ENCODE assay signal across 1 cellular context in the genomic region with DNA sequence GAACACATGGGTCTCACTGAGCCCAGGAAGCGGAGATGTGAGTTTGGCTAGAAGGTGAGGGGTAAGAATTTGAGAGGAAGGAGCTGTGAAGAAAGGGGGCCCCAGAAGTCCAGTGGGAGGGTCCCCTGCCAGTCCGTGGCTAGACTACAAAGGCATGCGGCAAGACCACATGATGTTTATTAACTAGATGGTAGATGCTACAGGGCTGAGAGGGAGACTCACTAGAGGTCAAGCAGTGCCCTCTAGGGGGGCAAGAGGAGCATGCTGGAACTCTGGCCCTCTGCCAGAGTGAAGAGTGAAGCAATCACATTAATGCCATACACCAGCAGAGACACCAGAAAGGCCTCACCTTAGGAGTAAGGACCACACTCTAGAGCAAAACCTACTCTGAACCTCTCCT.
TF ChIP-seq lines count a peak whose summit lies in the region.

No MANE protein-coding gene starts in this region.

TF ChIP-seq in K562, 482 proteins besides CTCF, POLR2A, EP300 and RAD21 (continued from another document and continues in another):
- TF ChIP-seq SMARCE1 (IDR thresholded peaks at IDR 0.05) = no peak
- TF ChIP-seq BDP1 (IDR thresholded peaks at IDR 0.05; ENCODE audit: insufficient read depth, insufficient read length) = no peak
- TF ChIP-seq ZNF398 (CRISPR knock-in tag; IDR thresholded peaks at IDR 0.05) = no peak
- no peak for TF ChIP-seq OTX1 (CRISPR knock-in tag; IDR thresholded peaks at IDR 0.05)
- no peak for TF ChIP-seq CBX1 (IDR thresholded peaks at IDR 0.05; ENCODE audit: low read depth)
- TF ChIP-seq, protein P1, sequence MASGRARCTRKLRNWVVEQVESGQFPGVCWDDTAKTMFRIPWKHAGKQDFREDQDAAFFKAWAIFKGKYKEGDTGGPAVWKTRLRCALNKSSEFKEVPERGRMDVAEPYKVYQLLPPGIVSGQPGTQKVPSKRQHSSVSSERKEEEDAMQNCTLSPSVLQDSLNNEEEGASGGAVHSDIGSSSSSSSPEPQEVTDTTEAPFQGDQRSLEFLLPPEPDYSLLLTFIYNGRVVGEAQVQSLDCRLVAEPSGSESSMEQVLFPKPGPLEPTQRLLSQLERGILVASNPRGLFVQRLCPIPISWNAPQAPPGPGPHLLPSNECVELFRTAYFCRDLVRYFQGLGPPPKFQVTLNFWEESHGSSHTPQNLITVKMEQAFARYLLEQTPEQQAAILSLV (tag; IDR thresholded peaks at IDR 0.05) = peak; percentile 67; the same call in 1 of the 2 replicates
- no peak for TF ChIP-seq ZNF124 (CRISPR knock-in tag; IDR thresholded peaks at IDR 0.05)
- no peak for TF ChIP-seq PURB (CRISPR knock-in tag; IDR thresholded peaks at IDR 0.05; ENCODE audit: low read depth)
- no peak for TF ChIP-seq ZNF253 (CRISPR knock-in tag; conservative IDR thresholded peaks at IDR 0.05)
- TF ChIP-seq NR2C2 (CRISPR knock-in tag; IDR thresholded peaks at IDR 0.05) = no peak
- TF ChIP-seq NR2C2 (tag; IDR thresholded peaks at IDR 0.05) = no peak
- TF ChIP-seq, protein P2, sequence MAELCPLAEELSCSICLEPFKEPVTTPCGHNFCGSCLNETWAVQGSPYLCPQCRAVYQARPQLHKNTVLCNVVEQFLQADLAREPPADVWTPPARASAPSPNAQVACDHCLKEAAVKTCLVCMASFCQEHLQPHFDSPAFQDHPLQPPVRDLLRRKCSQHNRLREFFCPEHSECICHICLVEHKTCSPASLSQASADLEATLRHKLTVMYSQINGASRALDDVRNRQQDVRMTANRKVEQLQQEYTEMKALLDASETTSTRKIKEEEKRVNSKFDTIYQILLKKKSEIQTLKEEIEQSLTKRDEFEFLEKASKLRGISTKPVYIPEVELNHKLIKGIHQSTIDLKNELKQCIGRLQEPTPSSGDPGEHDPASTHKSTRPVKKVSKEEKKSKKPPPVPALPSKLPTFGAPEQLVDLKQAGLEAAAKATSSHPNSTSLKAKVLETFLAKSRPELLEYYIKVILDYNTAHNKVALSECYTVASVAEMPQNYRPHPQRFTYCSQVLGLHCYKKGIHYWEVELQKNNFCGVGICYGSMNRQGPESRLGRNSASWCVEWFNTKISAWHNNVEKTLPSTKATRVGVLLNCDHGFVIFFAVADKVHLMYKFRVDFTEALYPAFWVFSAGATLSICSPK (IDR thresholded peaks at IDR 0.05; ENCODE audit: borderline replicate concordance) = no peak
- TF ChIP-seq, protein P3, sequence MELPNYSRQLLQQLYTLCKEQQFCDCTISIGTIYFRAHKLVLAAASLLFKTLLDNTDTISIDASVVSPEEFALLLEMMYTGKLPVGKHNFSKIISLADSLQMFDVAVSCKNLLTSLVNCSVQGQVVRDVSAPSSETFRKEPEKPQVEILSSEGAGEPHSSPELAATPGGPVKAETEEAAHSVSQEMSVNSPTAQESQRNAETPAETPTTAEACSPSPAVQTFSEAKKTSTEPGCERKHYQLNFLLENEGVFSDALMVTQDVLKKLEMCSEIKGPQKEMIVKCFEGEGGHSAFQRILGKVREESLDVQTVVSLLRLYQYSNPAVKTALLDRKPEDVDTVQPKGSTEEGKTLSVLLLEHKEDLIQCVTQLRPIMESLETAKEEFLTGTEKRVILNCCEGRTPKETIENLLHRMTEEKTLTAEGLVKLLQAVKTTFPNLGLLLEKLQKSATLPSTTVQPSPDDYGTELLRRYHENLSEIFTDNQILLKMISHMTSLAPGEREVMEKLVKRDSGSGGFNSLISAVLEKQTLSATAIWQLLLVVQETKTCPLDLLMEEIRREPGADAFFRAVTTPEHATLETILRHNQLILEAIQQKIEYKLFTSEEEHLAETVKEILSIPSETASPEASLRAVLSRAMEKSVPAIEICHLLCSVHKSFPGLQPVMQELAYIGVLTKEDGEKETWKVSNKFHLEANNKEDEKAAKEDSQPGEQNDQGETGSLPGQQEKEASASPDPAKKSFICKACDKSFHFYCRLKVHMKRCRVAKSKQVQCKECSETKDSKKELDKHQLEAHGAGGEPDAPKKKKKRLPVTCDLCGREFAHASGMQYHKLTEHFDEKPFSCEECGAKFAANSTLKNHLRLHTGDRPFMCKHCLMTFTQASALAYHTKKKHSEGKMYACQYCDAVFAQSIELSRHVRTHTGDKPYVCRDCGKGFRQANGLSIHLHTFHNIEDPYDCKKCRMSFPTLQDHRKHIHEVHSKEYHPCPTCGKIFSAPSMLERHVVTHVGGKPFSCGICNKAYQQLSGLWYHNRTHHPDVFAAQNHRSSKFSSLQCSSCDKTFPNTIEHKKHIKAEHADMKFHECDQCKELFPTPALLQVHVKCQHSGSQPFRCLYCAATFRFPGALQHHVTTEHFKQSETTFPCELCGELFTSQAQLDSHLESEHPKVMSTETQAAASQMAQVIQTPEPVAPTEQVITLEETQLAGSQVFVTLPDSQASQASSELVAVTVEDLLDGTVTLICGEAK (IDR thresholded peaks at IDR 0.05) = no peak
- TF ChIP-seq, protein P3 (CRISPR knock-in tag; IDR thresholded peaks at IDR 0.05) = no peak
- no peak for TF ChIP-seq ZNF584 (CRISPR knock-in tag; IDR thresholded peaks at IDR 0.05; ENCODE audit: low read depth)
- TF ChIP-seq CHCHD3 (CRISPR knock-in tag; IDR thresholded peaks at IDR 0.05) = no peak
- TF ChIP-seq BCOR (IDR thresholded peaks at IDR 0.05) = no peak
- TF ChIP-seq ZNF41 (CRISPR knock-in tag; conservative IDR thresholded peaks at IDR 0.05) = no peak
- TF ChIP-seq RBM34 (IDR thresholded peaks at IDR 0.05; ENCODE audit: borderline replicate concordance, insufficient read depth, low read length) = no peak
- 0 out of 2 replicates have a peak, but pooled peaks have one; percentile 46 for TF ChIP-seq HMBOX1 (IDR thresholded peaks at IDR 0.05)
- peak; percentile 49; the same call in 1 of the 2 replicates for TF ChIP-seq ESRRA (IDR thresholded peaks at IDR 0.05; ENCODE audit: borderline replicate concordance, low read depth)
- no peak for TF ChIP-seq ZNF780A (CRISPR knock-in tag; IDR thresholded peaks at IDR 0.05)
- peak; percentile 42; the same call in 1 of the 2 replicates for TF ChIP-seq POLR2AphosphoS5 (IDR thresholded peaks at IDR 0.05; ENCODE audit: control insufficient read depth, insufficient read depth, low read depth, low read length)
- TF ChIP-seq CEBPB (tag; IDR thresholded peaks at IDR 0.05) = peak; percentile 97
- peak in 1 of 2 experiments; percentile 27; a peak in 1 of 4 replicates for TF ChIP-seq RCOR1 (IDR thresholded peaks at IDR 0.05; ENCODE audit: borderline replicate concordance in 1 of 2, low read depth in 2 of 2, low read length in 2 of 2)
- TF ChIP-seq ZSCAN32 (CRISPR knock-in tag; IDR thresholded peaks at IDR 0.05) = no peak
- no peak for TF ChIP-seq FOXJ2 (tag; IDR thresholded peaks at IDR 0.05)
- TF ChIP-seq, protein P4, sequence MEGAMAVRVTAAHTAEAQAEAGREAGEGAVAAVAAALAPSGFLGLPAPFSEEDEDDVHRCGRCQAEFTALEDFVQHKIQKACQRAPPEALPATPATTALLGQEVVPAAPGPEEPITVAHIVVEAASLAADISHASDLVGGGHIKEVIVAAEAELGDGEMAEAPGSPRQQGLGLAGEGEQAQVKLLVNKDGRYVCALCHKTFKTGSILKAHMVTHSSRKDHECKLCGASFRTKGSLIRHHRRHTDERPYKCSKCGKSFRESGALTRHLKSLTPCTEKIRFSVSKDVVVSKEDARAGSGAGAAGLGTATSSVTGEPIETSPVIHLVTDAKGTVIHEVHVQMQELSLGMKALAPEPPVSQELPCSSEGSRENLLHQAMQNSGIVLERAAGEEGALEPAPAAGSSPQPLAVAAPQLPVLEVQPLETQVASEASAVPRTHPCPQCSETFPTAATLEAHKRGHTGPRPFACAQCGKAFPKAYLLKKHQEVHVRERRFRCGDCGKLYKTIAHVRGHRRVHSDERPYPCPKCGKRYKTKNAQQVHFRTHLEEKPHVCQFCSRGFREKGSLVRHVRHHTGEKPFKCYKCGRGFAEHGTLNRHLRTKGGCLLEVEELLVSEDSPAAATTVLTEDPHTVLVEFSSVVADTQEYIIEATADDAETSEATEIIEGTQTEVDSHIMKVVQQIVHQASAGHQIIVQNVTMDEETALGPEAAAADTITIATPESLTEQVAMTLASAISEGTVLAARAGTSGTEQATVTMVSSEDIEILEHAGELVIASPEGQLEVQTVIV (CRISPR knock-in tag; IDR thresholded peaks at IDR 0.05; ENCODE audit: borderline replicate concordance) = no peak
- TF ChIP-seq NR2C1 (IDR thresholded peaks at IDR 0.05) = no peak
- no peak for TF ChIP-seq NR2C1 (tag; IDR thresholded peaks at IDR 0.05)
- TF ChIP-seq L3MBTL2 (IDR thresholded peaks at IDR 0.05) = peak; percentile 41; the same call in 1 of the 2 replicates
- peak; percentile 37; the same call in 1 of the 2 replicates for TF ChIP-seq NFIX (CRISPR knock-in tag; IDR thresholded peaks at IDR 0.05; ENCODE audit: low read depth)
- TF ChIP-seq ZNF12 (CRISPR knock-in tag; IDR thresholded peaks at IDR 0.05) = no peak
- TF ChIP-seq PCBP1 (IDR thresholded peaks at IDR 0.05; ENCODE audit: low read depth, low read length, poor library complexity, severe bottlenecking) = no peak
- no peak for TF ChIP-seq ZNF766 (CRISPR knock-in tag; conservative IDR thresholded peaks at IDR 0.05)
